In the genomic region with DNA sequence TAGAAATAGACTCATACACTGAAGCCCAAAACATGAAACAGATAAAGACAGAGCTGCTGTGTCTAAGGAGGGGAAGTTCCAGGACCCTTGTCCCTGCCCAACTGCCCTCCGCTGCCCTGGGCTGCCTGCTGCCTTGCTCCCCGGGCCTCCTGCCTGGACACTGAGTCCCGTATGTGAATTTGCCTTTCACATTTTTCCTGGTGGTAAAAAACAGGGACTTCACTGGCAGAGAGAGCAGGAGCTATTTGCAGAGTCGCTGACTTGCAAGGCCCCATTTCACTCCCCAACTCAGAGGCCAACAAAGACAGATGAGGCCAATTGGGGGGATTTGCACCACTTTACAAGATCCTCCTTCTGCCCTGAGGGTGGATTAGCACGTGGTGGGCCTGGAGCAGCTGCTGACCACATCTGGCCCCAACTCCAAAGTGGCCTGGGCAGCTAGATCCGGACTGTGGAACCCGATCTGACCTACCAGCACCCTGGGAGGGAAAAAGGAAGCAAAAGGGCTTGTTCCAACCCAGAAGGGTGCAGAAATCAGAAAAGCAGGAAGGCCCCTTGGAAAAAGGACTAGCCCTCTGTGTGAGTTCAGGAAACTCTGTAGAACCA, we compare ENCODE assay signal across 12 cellular contexts.
DNase-seq lines count a peak whose midpoint lies in the region; FAIRE-seq and TF ChIP-seq lines count a peak whose summit lies in the region.
"Had no signal": no experiment of that assay in that cellular context is flagged by ENCODE, and none has a peak within 500 bp of the region (broad histone marks: within the 10 kb centered on the region; RNA-seq: fewer than 3 reads in every experiment).

No MANE protein-coding gene starts in this region.

- peak overlapping the region; percentile 1 for H3K4me2 ChIP-seq in astrocyte (ENCODE audit: low read length)

- no peak for TF ChIP-seq CTCF in astrocyte (IDR thresholded peaks at IDR 0.05; ENCODE audit: insufficient read depth, low read depth, low read length)
- no peak for TF ChIP-seq CTCF in nephron (IDR thresholded peaks at IDR 0.05; ENCODE audit: unreplicated experiment in 3 of 3)
- TF ChIP-seq CTCF in coronary artery (IDR thresholded peaks at IDR 0.05) = no peak

- no peak overlapping the region for H2AFZ ChIP-seq in astrocyte (ENCODE audit: low read depth, low read length)

- peak overlapping the region; percentile 54 to 99 (median 86) for H3K27ac Mint-ChIP-seq in CD8-positive, alpha-beta memory T cell
- H3K27ac Mint-ChIP-seq in astrocyte (ENCODE audit: unreplicated experiment) = no peak overlapping the region
- peak overlapping the region; percentile 38 to 81 (median 50) for H3K27ac Mint-ChIP-seq in nephron

- H4K20me1 ChIP-seq in astrocyte (ENCODE audit: insufficient read depth, low read length) = peaks cover 8% of the 10 kb centered on the region

- H3K9me3 Mint-ChIP-seq in CD8-positive, alpha-beta memory T cell = no peaks in the 10 kb centered on the region
- no peaks in the 10 kb centered on the region for H3K9me3 Mint-ChIP-seq in astrocyte (ENCODE audit: unreplicated experiment)
- H3K9me3 Mint-ChIP-seq in nephron = no peaks in the 10 kb centered on the region

- CTCF ChIA-PET in CD8-positive, alpha-beta memory T cell (lab: Charles Lee) = interaction anchor here (1.4 to 11.3 kb wide), 5 partner anchors 14 to 255 kb away, joined by 4 to 227 read pairs (median 7); no protein-coding TSS in a partner anchor

- peaks cover 0 to 43% (median 6%) of the 10 kb centered on the region in 3 donors for H3K36me3 Mint-ChIP-seq in CD8-positive, alpha-beta memory T cell
- H3K36me3 Mint-ChIP-seq in astrocyte (ENCODE audit: low read depth, unreplicated experiment) = peaks cover 10% of the 10 kb centered on the region
- H3K36me3 Mint-ChIP-seq in nephron (ENCODE audit: low read depth) = peaks cover 11% of the 10 kb centered on the region

- H3K36me3 ChIP-seq in CD8-positive, alpha-beta memory T cell (ENCODE audit: insufficient read depth, low read length) = peaks cover 20% of the 10 kb centered on the region
- no peaks in the 10 kb centered on the region for H3K36me3 ChIP-seq in astrocyte (ENCODE audit: insufficient read depth, low read length)
- H3K36me3 ChIP-seq: breast epithelium had no signal

- H3K9ac ChIP-seq in astrocyte (ENCODE audit: low read length) = no peak overlapping the region

- H3K4me3 Mint-ChIP-seq in CD8-positive, alpha-beta memory T cell = no peak overlapping the region
- no peak overlapping the region for H3K4me3 Mint-ChIP-seq in astrocyte (ENCODE audit: unreplicated experiment)
- no peak overlapping the region for H3K4me3 Mint-ChIP-seq in nephron

- H3K79me2 ChIP-seq in astrocyte (ENCODE audit: insufficient read depth, low read length) = no peaks in the 10 kb centered on the region

- H3K4me3 ChIP-seq in CD8-positive, alpha-beta memory T cell (ENCODE audit: low read length) = no peak overlapping the region
- no peak overlapping the region for H3K4me3 ChIP-seq in astrocyte (ENCODE audit: insufficient read depth, low read depth, low read length)
- H3K4me3 ChIP-seq in coronary artery = no peak overlapping the region
- H3K4me3 ChIP-seq: breast epithelium had no signal

- DNase-seq in CD8-positive, alpha-beta memory T cell = peak in 1 of 5 donors; percentile 17
- DNase-seq in MV-4-11 (lab: John Stamatoyannopoulos, UW) (peak; percentile 34), astrocyte (ENCODE audit: low read depth) (no peak), coronary artery (ENCODE audit: low spot score) (no peak), ACHN (no peak), NCI-H2196 (lab: John Stamatoyannopoulos, UW; ENCODE audit: unreplicated experiment) (no peak)
- DNase-seq: activated T-cell treated with anti-CD3 and anti-CD28 coated beads, Interleukin-2, amount 50 U/mL, for 1 hour; left cardiac atrium; NCI-H774; SHP77 had no signal

- H3K27me3 Mint-ChIP-seq in CD8-positive, alpha-beta memory T cell = no peaks in the 10 kb centered on the region
- H3K27me3 Mint-ChIP-seq in astrocyte (ENCODE audit: low read depth, unreplicated experiment) (peaks cover 19% of the 10 kb centered on the region), nephron (ENCODE audit: low read depth) (peaks cover 10% of the 10 kb centered on the region)

- POLR2A ChIA-PET in CD8-positive, alpha-beta memory T cell (lab: Charles Lee) = interaction anchor here (0.9 to 3.6 kb wide), 3 partner anchors 11 to 129 kb away, joined by 3 to 38 read pairs (median 18); no protein-coding TSS in a partner anchor

- in situ Hi-C loops in ACHN (cut with HindIII; ENCODE audit: low pct_ligation_motif_present, low pct_unique_long_range_greater_than_20kb, low sequenced_read_pairs) = loop anchor here (25.0 kb wide), 1 partner anchor 114 kb away; no protein-coding TSS in a partner anchor

- H3K4me1 Mint-ChIP-seq in CD8-positive, alpha-beta memory T cell = peaks cover 62 to 76% (median 63%) of the 10 kb centered on the region in 3 donors
- H3K4me1 Mint-ChIP-seq in astrocyte (ENCODE audit: low read depth, unreplicated experiment) (peaks cover 5% of the 10 kb centered on the region), nephron (peaks cover 70% of the 10 kb centered on the region)

- peaks cover 77% of the 10 kb centered on the region for H3K4me1 ChIP-seq in CD8-positive, alpha-beta memory T cell (ENCODE audit: insufficient read depth, low read length)
- H3K4me1 ChIP-seq in astrocyte (ENCODE audit: insufficient read depth, low read length) = peaks cover 7% of the 10 kb centered on the region
- H3K4me1 ChIP-seq: breast epithelium had no signal

- FAIRE-seq in astrocyte (lab: Jason Lieb, UNC) = no peak

- no peaks in the 10 kb centered on the region for H3K9me3 ChIP-seq in CD8-positive, alpha-beta memory T cell (ENCODE audit: low read length)
- no peaks in the 10 kb centered on the region for H3K9me3 ChIP-seq in astrocyte (ENCODE audit: insufficient read depth, low read depth, low read length)
- H3K9me3 ChIP-seq: breast epithelium had no signal

- no peaks in the 10 kb centered on the region for H3K27me3 ChIP-seq in CD8-positive, alpha-beta memory T cell (ENCODE audit: insufficient read depth, low read length, poor library complexity, severe bottlenecking)
- H3K27me3 ChIP-seq in astrocyte (ENCODE audit: insufficient read depth, low read length) = peaks cover 3% of the 10 kb centered on the region
- H3K27me3 ChIP-seq: breast epithelium had no signal

- H3K27ac ChIP-seq in CD8-positive, alpha-beta memory T cell (ENCODE audit: low read depth, low read length) = no peak overlapping the region
- H3K27ac ChIP-seq in astrocyte (ENCODE audit: low read depth, low read length) = no peak overlapping the region
- no peak overlapping the region for H3K27ac ChIP-seq in coronary artery
- H3K27ac ChIP-seq: breast epithelium had no signal
